Comparison of ENCODE assay signal across 15 cellular contexts in the genomic region with DNA sequence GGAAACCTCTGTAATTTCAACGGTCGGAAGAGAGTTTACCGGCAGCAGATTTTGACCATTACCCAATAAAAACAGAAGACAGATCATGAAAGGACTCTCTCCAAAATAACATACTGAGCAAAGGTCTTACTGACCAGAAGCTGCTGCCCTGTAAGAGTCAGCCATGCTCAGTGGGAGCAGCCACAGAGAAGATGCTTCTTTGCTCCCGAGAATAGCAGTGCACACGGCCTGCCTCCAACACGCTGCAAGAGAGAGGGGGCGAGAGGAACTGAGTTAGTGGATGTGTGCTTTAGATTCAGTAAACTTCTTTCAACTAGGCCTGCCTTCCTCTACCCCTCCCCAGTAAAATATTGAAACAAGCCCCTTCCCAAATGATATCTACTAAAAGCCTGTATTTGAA.
A peak's percentile ranks its signal among the peaks of the same experiment; 100 is the strongest.
DNase-seq lines count a peak whose midpoint lies in the region; ATAC-seq and FAIRE-seq lines count a peak whose summit lies in the region.
"Had no signal": no experiment of that assay in that cellular context is flagged by ENCODE, and none has a peak within 500 bp of the region (broad histone marks: within the 10 kb centered on the region; RNA-seq: fewer than 3 reads in every experiment).

No MANE protein-coding gene starts in this region.

- ATAC-seq in activated naive CD4-positive, alpha-beta T cell treated with anti-CD3 and anti-CD28 coated beads, Interleukin-2, amount 50 U/mL, for 72 hours: no peak
- ATAC-seq in activated T-helper 17 cell treated with anti-CD3 and anti-CD28 coated beads, Interleukin-2, amount 50 U/mL, for 72 hours (replicated peaks): no peak
- ATAC-seq: pancreas had no signal

- no peak for DNase-seq in activated naive CD4-positive, alpha-beta T cell treated with anti-CD3 and anti-CD28 coated beads, Interleukin-2, amount 10 ng/mL, durations not matched to agents 7 days and 5 days
- no peak for DNase-seq in activated naive CD4-positive, alpha-beta T cell treated with anti-CD3 and anti-CD28 coated beads, Interleukin-2, amount 50 U/mL, for 72 hours (ENCODE audit: low spot score in 2 of 2)
- DNase-seq in mucosa of gallbladder (ENCODE audit: low spot score): peak; percentile 4
- DNase-seq in urothelium cell line (ENCODE audit: low spot score): no peak
- no peak for DNase-seq in pons (ENCODE audit: low spot score)
- no peak for DNase-seq in NCI-H2227 (lab: John Stamatoyannopoulos, UW; ENCODE audit: unreplicated experiment)
- DNase-seq: activated CD4-positive, alpha-beta T cell treated with anti-CD3 and anti-CD28 coated beads, Interleukin-2, amount 10 ng/mL, durations not matched to agents 24 days and 14 days; DND-41; KBM-7; NCI-H1436 treated with DMSO at 0.1 percent for 48 hours; NCI-H2171; pancreas had no signal

- H3K9me3 Mint-ChIP-seq in activated naive CD4-positive, alpha-beta T cell treated with anti-CD3 and anti-CD28 coated beads, Interleukin-2, amount 10 ng/mL, durations not matched to agents 7 days and 5 days: no peaks in the 10 kb centered on the region
- H3K9me3 Mint-ChIP-seq in activated naive CD4-positive, alpha-beta T cell treated with anti-CD3 and anti-CD28 coated beads, Interleukin-2, amount 50 U/mL, for 72 hours: no peaks in the 10 kb centered on the region
- H3K9me3 Mint-ChIP-seq in activated T-helper 17 cell treated with anti-CD3 and anti-CD28 coated beads, Interleukin-2, amount 50 U/mL, for 72 hours: no peaks in the 10 kb centered on the region

- H3K4me1 Mint-ChIP-seq in activated naive CD4-positive, alpha-beta T cell treated with anti-CD3 and anti-CD28 coated beads, Interleukin-2, amount 10 ng/mL, durations not matched to agents 7 days and 5 days: peaks cover 53% of the 10 kb centered on the region
- H3K4me1 Mint-ChIP-seq in activated T-helper 17 cell treated with anti-CD3 and anti-CD28 coated beads, Interleukin-2, amount 50 U/mL, for 72 hours: peaks cover 29% of the 10 kb centered on the region

- H3K27me3 Mint-ChIP-seq in activated naive CD4-positive, alpha-beta T cell treated with anti-CD3 and anti-CD28 coated beads, Interleukin-2, amount 10 ng/mL, durations not matched to agents 7 days and 5 days: no peaks in the 10 kb centered on the region
- no peaks in the 10 kb centered on the region for H3K27me3 Mint-ChIP-seq in activated T-helper 17 cell treated with anti-CD3 and anti-CD28 coated beads, Interleukin-2, amount 50 U/mL, for 72 hours
- H3K27me3 Mint-ChIP-seq: activated CD4-positive, alpha-beta T cell treated with anti-CD3 and anti-CD28 coated beads, Interleukin-2, amount 10 ng/mL, durations not matched to agents 24 days and 14 days had no signal

- H3K36me3 Mint-ChIP-seq in activated naive CD4-positive, alpha-beta T cell treated with anti-CD3 and anti-CD28 coated beads, Interleukin-2, amount 10 ng/mL, durations not matched to agents 7 days and 5 days: peaks cover 59% of the 10 kb centered on the region
- H3K36me3 Mint-ChIP-seq in activated naive CD4-positive, alpha-beta T cell treated with anti-CD3 and anti-CD28 coated beads, Interleukin-2, amount 50 U/mL, for 72 hours: peaks cover 13 to 45% of the 10 kb centered on the region in 2 donors
- peaks cover 74% of the 10 kb centered on the region for H3K36me3 Mint-ChIP-seq in activated T-helper 17 cell treated with anti-CD3 and anti-CD28 coated beads, Interleukin-2, amount 50 U/mL, for 72 hours (ENCODE audit: low read depth)

- peak overlapping the region; percentile 73 for H3K27ac Mint-ChIP-seq in activated naive CD4-positive, alpha-beta T cell treated with anti-CD3 and anti-CD28 coated beads, Interleukin-2, amount 10 ng/mL, durations not matched to agents 7 days and 5 days
- H3K27ac Mint-ChIP-seq in activated naive CD4-positive, alpha-beta T cell treated with anti-CD3 and anti-CD28 coated beads, Interleukin-2, amount 50 U/mL, for 72 hours: peak overlapping the region in 1 of 2 donors; percentile 76
- H3K27ac Mint-ChIP-seq in activated T-helper 17 cell treated with anti-CD3 and anti-CD28 coated beads, Interleukin-2, amount 50 U/mL, for 72 hours: peak overlapping the region; percentile 73

- H3K4me3 Mint-ChIP-seq in activated naive CD4-positive, alpha-beta T cell treated with anti-CD3 and anti-CD28 coated beads, Interleukin-2, amount 10 ng/mL, durations not matched to agents 7 days and 5 days: no peak overlapping the region
- H3K4me3 Mint-ChIP-seq in activated T-helper 17 cell treated with anti-CD3 and anti-CD28 coated beads, Interleukin-2, amount 50 U/mL, for 72 hours: no peak overlapping the region
- H3K4me3 Mint-ChIP-seq: activated CD4-positive, alpha-beta T cell treated with anti-CD3 and anti-CD28 coated beads, Interleukin-2, amount 10 ng/mL, durations not matched to agents 24 days and 14 days had no signal

- CTCF ChIA-PET in activated naive CD4-positive, alpha-beta T cell treated with anti-CD3 and anti-CD28 coated beads, Interleukin-2, amount 10 ng/mL, durations not matched to agents 7 days and 5 days (lab: Charles Lee): interaction anchor here (0.9 kb wide), 1 partner anchor 8 kb away, joined by 4 read pairs; no protein-coding TSS in a partner anchor

- peak; percentile 9 for FAIRE-seq in urothelium cell line (lab: Jason Lieb, UNC)
- FAIRE-seq: islet of Langerhans, pancreas, TTC549 had no signal
